Comparison of ENCODE assay signal across 13 cellular contexts in genomic region chr10:48465860-48466521, GRCh38.
DNase-seq lines count a peak whose midpoint lies in the region; ATAC-seq and TF ChIP-seq lines count a peak whose summit lies in the region.
"Had no signal": no experiment of that assay in that cellular context is flagged by ENCODE, and none has a peak within 500 bp of the region (broad histone marks: within the 10 kb centered on the region; RNA-seq: fewer than 3 reads in every experiment).

No MANE protein-coding gene starts in this region.

- H3K4me3 ChIP-seq in RWPE2 (ENCODE audit: severe bottlenecking): peak overlapping the region; percentile 34
- H3K4me3 ChIP-seq in osteoblast (ENCODE audit: insufficient read depth, low read length): no peak overlapping the region
- H3K4me3 ChIP-seq: lung had no signal

- H3K4me1 Mint-ChIP-seq in CD14-positive monocyte (no peaks in the 10 kb centered on the region), glutamatergic neuron (ENCODE audit: low read depth, unreplicated experiment) (no peaks in the 10 kb centered on the region)
- no peaks in the 10 kb centered on the region for H3K4me1 Mint-ChIP-seq in activated T-cell treated with anti-CD3 and anti-CD28 coated beads, Interleukin-2, amount 50 U/mL, for 4 hours (ENCODE audit: low read depth)

- ATAC-seq in RWPE2 (ENCODE audit: low read depth) (peak; percentile 22; the same call in 2 of the 3 replicates), omental fat pad (ENCODE audit: low FRiP score) (no peak), left colon (no peak)
- no peak for ATAC-seq in activated T-cell treated with anti-CD3 and anti-CD28 coated beads, Interleukin-2, amount 50 U/mL, for 4 hours
- ATAC-seq: HCT116, T-helper 17 cell had no signal

- H3K9me3 ChIP-seq in RWPE2 (ENCODE audit: severe bottlenecking) (no peaks in the 10 kb centered on the region), osteoblast (ENCODE audit: low read depth, low read length) (no peaks in the 10 kb centered on the region)

- peaks cover 51% of the 10 kb centered on the region for H4K20me1 ChIP-seq in osteoblast (ENCODE audit: insufficient read depth, low read length)

- DNase-seq in CD14-positive monocyte (ENCODE audit: low spot score): peak; percentile 34
- DNase-seq in RWPE2 (ENCODE audit: low spot score): peak; percentile 40
- no peak for DNase-seq in glutamatergic neuron
- DNase-seq in osteoblast (ENCODE audit: insufficient read length, low spot score, missing footprints): peak; percentile 62
- no peak for DNase-seq in omental fat pad (ENCODE audit: low spot score)
- DNase-seq in NCI-H2171 (lab: John Stamatoyannopoulos, UW): no peak
- DNase-seq in left colon: no peak
- no peak for DNase-seq in activated T-cell treated with anti-CD3 and anti-CD28 coated beads, Interleukin-2, amount 50 U/mL, for 4 hours
- DNase-seq: NCI-H187 treated with DMSO at 0.1 percent for 48 hours, T-helper 17 cell had no signal

- no peak overlapping the region for H3K4me2 ChIP-seq in osteoblast (ENCODE audit: insufficient read depth, low read length)

- H3K27ac ChIP-seq in RWPE2 (ENCODE audit: poor library complexity, severe bottlenecking) (peak overlapping the region; percentile 11), osteoblast (ENCODE audit: low read depth, low read length) (no peak overlapping the region)

- H3K9me3 Mint-ChIP-seq in CD14-positive monocyte (peaks cover 0 to 3% (median 0%) of the 10 kb centered on the region in 7 donors), glutamatergic neuron (ENCODE audit: unreplicated experiment) (peaks cover 1% of the 10 kb centered on the region)
- no peaks in the 10 kb centered on the region for H3K9me3 Mint-ChIP-seq in activated T-cell treated with anti-CD3 and anti-CD28 coated beads, Interleukin-2, amount 50 U/mL, for 4 hours
- H3K9me3 Mint-ChIP-seq: CD4-positive, alpha-beta T cell had no signal

- no peaks in the 10 kb centered on the region for H3K36me3 ChIP-seq in RWPE2 (ENCODE audit: low read depth)
- H3K36me3 ChIP-seq in osteoblast (ENCODE audit: insufficient read depth, low read length): peaks cover 13% of the 10 kb centered on the region

- no peak overlapping the region for H2AFZ ChIP-seq in osteoblast (ENCODE audit: low read length)

- intact Hi-C loops in CD14-positive monocyte (cut with micrococcal nuclease) (no loop called here), left colon (cut with DNase I, micrococcal nuclease) (no loop called here)

- H3K36me3 Mint-ChIP-seq in CD14-positive monocyte (no peaks in the 10 kb centered on the region), glutamatergic neuron (ENCODE audit: unreplicated experiment) (peaks cover 5% of the 10 kb centered on the region)
- no peaks in the 10 kb centered on the region for H3K36me3 Mint-ChIP-seq in activated T-cell treated with anti-CD3 and anti-CD28 coated beads, Interleukin-2, amount 50 U/mL, for 4 hours (ENCODE audit: insufficient read depth)

- peak overlapping the region in 2 of 7 donors; percentile 6 to 31 for H3K27ac Mint-ChIP-seq in CD14-positive monocyte
- no peak overlapping the region for H3K27ac Mint-ChIP-seq in glutamatergic neuron (ENCODE audit: unreplicated experiment)
- H3K27ac Mint-ChIP-seq: CD4-positive, alpha-beta T cell; T-helper 17 cell had no signal

- H3K4me1 ChIP-seq in RWPE2 (ENCODE audit: insufficient read depth, poor library complexity, severe bottlenecking) (peaks cover 12% of the 10 kb centered on the region), osteoblast (ENCODE audit: insufficient read depth, low read length) (peaks cover 2% of the 10 kb centered on the region)

- H3K27me3 ChIP-seq in RWPE2 (ENCODE audit: insufficient read depth, poor library complexity, severe bottlenecking): no peaks in the 10 kb centered on the region
- no peaks in the 10 kb centered on the region for H3K27me3 ChIP-seq in osteoblast (ENCODE audit: insufficient read depth, low read length)

- peaks cover 93% of the 10 kb centered on the region for H3K79me2 ChIP-seq in osteoblast (ENCODE audit: insufficient read depth, low read length)

- TF ChIP-seq CTCF in CD14-positive monocyte (IDR thresholded peaks at IDR 0.05): no peak
- TF ChIP-seq CTCF in RWPE2 (IDR thresholded peaks at IDR 0.05; ENCODE audit: poor library complexity, severe bottlenecking): no peak
- TF ChIP-seq CTCF in glutamatergic neuron (IDR thresholded peaks at IDR 0.05; ENCODE audit: partially characterized antibody, unreplicated experiment): no peak
- no peak for TF ChIP-seq CTCF in osteoblast (IDR thresholded peaks at IDR 0.05; ENCODE audit: extremely low read depth, low read depth, low read length)
- TF ChIP-seq CTCF in omental fat pad (IDR thresholded peaks at IDR 0.05): no peak

- peaks cover 6 to 12% (median 12%) of the 10 kb centered on the region in 3 donors for H3K27me3 Mint-ChIP-seq in CD14-positive monocyte (ENCODE audit: low read depth in 3 of 3)
- peaks cover 5% of the 10 kb centered on the region for H3K27me3 Mint-ChIP-seq in glutamatergic neuron (ENCODE audit: unreplicated experiment)
- H3K27me3 Mint-ChIP-seq in activated T-cell treated with anti-CD3 and anti-CD28 coated beads, Interleukin-2, amount 50 U/mL, for 4 hours (ENCODE audit: low read depth): no peaks in the 10 kb centered on the region
- H3K27me3 Mint-ChIP-seq: CD4-positive, alpha-beta T cell; T-helper 17 cell had no signal

- H3K4me3 Mint-ChIP-seq in CD14-positive monocyte (no peak overlapping the region), glutamatergic neuron (ENCODE audit: unreplicated experiment) (peak overlapping the region; percentile 79)
- no peak overlapping the region for H3K4me3 Mint-ChIP-seq in activated T-cell treated with anti-CD3 and anti-CD28 coated beads, Interleukin-2, amount 50 U/mL, for 4 hours
- H3K4me3 Mint-ChIP-seq: CD4-positive, alpha-beta T cell; T-helper 17 cell had no signal

Comparison
In these comparisons a context has a peak if more than half of its experiments do, and no peak if none do; other contexts are left out.
1. DNase-seq: peak in CD14-positive monocyte (single experiment), RWPE2 (single experiment) and osteoblast (single experiment); none in glutamatergic neuron (single experiment), omental fat pad (single experiment), NCI-H2171 (single experiment), left colon (0 of 2) and activated T-cell treated with anti-CD3 and anti-CD28 coated beads, Interleukin-2, amount 50 U/mL, for 4 hours (single experiment).